In the genomic region with DNA sequence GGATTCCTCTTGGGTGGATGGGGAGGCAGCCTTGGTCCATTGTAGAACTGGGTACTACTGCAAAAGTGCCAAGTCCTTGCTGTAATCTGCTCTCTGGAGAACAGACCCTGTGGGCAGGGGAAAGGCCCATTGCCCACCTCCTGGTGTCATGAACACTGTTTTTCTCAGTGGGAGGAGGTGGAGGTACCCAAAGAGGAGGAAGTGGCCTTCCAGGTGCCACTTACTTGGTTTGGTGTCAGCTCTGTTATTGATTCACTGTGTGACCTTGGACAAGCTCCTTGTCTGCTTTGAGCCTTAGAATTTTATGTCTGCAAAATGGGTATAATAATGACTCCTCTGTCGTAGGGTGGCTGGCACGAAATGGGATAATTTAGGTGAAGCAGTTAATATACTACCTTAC, we compare ENCODE assay signal across 16 cellular contexts. TPM values are rescaled to one million over a fixed set of nuclear protein-coding genes. Genes with fewer than 3 reads are reported as not detected.
DNase-seq lines count a peak whose midpoint lies in the region; ATAC-seq and TF ChIP-seq lines count a peak whose summit lies in the region.
"Had no signal": no experiment of that assay in that cellular context is flagged by ENCODE, and none has a peak within 500 bp of the region (broad histone marks: within the 10 kb centered on the region; RNA-seq: fewer than 3 reads in every experiment).

No MANE protein-coding gene starts in this region.

- H3K27ac Mint-ChIP-seq in immature natural killer cell, result peak overlapping the region; percentile 86 to 97 (median 95)
- H3K27ac Mint-ChIP-seq: H9 had no signal

- intact Hi-C loops in spleen (cut with DNase I; ENCODE audit: low total_unique reads), result no loop called here

- peaks cover 0 to 54% (median 0%) of the 10 kb centered on the region in 11 experiments; a peak in 5 of 22 replicates for H4K20me1 ChIP-seq in BLaER1 treated with 17β-estradiol and CSF1 and Interleukin-3, amounts not matched to agents 10 nM and 100 nM
- H4K20me1 ChIP-seq in OCI-LY1 (ENCODE audit: insufficient read depth, low read length), result no peaks in the 10 kb centered on the region

- peaks cover 87 to 96% of the 10 kb centered on the region in 2 donors for H3K4me1 Mint-ChIP-seq in immature natural killer cell

- peaks cover 0 to 11% (median 3%) of the 10 kb centered on the region in 3 donors for H3K36me3 Mint-ChIP-seq in immature natural killer cell

- peaks cover 74% of the 10 kb centered on the region for H3K79me2 ChIP-seq in OCI-LY1 (ENCODE audit: insufficient read depth, low read length)

- no peaks in the 10 kb centered on the region for H3K9me2 ChIP-seq in OCI-LY1 (ENCODE audit: low read depth, low read length)

- H3K4me1 ChIP-seq in BLaER1 treated with 17β-estradiol and CSF1 and Interleukin-3, amounts not matched to agents 10 nM and 100 nM, result peaks cover 97 to 100% (median 99%) of the 10 kb centered on the region in 10 experiments
- H3K4me1 ChIP-seq in OCI-LY1 (ENCODE audit: insufficient read depth, low read length, severe bottlenecking) (peaks cover 98% of the 10 kb centered on the region), spleen (peaks cover 54 to 100% (median 93%) of the 10 kb centered on the region in 6 donors), SJCRH30 (no peaks in the 10 kb centered on the region)
- H3K4me1 ChIP-seq: A549 had no signal

- no peaks in the 10 kb centered on the region for H3K27me3 ChIP-seq in BLaER1 treated with 17β-estradiol and CSF1 and Interleukin-3, amounts not matched to agents 10 nM and 100 nM
- H3K27me3 ChIP-seq in OCI-LY1 (ENCODE audit: insufficient read depth, low read length) (no peaks in the 10 kb centered on the region), spleen (replicated peaks in 1 of 7) (no peaks in the 10 kb centered on the region), SJCRH30 (no peaks in the 10 kb centered on the region)

- peak overlapping the region; percentile 53 to 99 (median 96) for H3K4me2 ChIP-seq in BLaER1 treated with 17β-estradiol and CSF1 and Interleukin-3, amounts not matched to agents 10 nM and 100 nM
- H3K4me2 ChIP-seq in OCI-LY1 (ENCODE audit: low read length), result peak overlapping the region; percentile 37; the same call in 1 of the 2 replicates
- H3K4me2 ChIP-seq: A549 had no signal

- no peak overlapping the region for H2AFZ ChIP-seq in OCI-LY1 (ENCODE audit: low read length)

- H3K4me3 ChIP-seq in BLaER1 treated with 17β-estradiol and CSF1 and Interleukin-3, amounts not matched to agents 10 nM and 100 nM, result no peak overlapping the region
- no peak overlapping the region for H3K4me3 ChIP-seq in OCI-LY1 (ENCODE audit: low read depth, low read length, poor library complexity, severe bottlenecking)
- H3K4me3 ChIP-seq in spleen, result no peak overlapping the region
- H3K4me3 ChIP-seq in SJCRH30, result no peak overlapping the region
- H3K4me3 ChIP-seq: A549 had no signal

- 0 out of 2 replicates have a peak, but pooled peaks cover 5% of the 10 kb centered on the region for H3F3A ChIP-seq in OCI-LY1 (ENCODE audit: insufficient read depth, low read length)

- H3K4me3 Mint-ChIP-seq in immature natural killer cell, result peak overlapping the region; percentile 71 to 82 (median 75)
- H3K4me3 Mint-ChIP-seq: H9 had no signal

- peaks cover 0 to 3% (median 0%) of the 10 kb centered on the region in 11 experiments; a peak in 1 of 22 replicates for H3K9me3 ChIP-seq in BLaER1 treated with 17β-estradiol and CSF1 and Interleukin-3, amounts not matched to agents 10 nM and 100 nM (replicated peaks in 1 of 11)
- H3K9me3 ChIP-seq in OCI-LY1 (ENCODE audit: low read length) (no peaks in the 10 kb centered on the region), spleen (no peaks in the 10 kb centered on the region), SJCRH30 (replicated peaks) (no peaks in the 10 kb centered on the region)
- H3K9me3 ChIP-seq: A549 had no signal

- 81 to 89% (median 88%) methylated on average over 2 of the region's 2 CpGs for WGBS in spleen, 5 donors

- H3K27me3 Mint-ChIP-seq in immature natural killer cell (ENCODE audit: low read depth in 3 of 3), result peaks cover 4 to 12% (median 7%) of the 10 kb centered on the region in 3 donors

- H3K27ac ChIP-seq in BLaER1 treated with 17β-estradiol and CSF1 and Interleukin-3, amounts not matched to agents 10 nM and 100 nM, result peak overlapping the region in 9 of 11 experiments; percentile 95 to 99 (median 98); a peak in 17 of 22 replicates
- peak overlapping the region; percentile 99 for H3K27ac ChIP-seq in OCI-LY1 (ENCODE audit: low read depth, low read length, poor library complexity, severe bottlenecking)
- peak overlapping the region in 6 of 8 donors; percentile 40 to 95 (median 92) for H3K27ac ChIP-seq in spleen
- H3K27ac ChIP-seq in SJCRH30, result no peak overlapping the region
- H3K27ac ChIP-seq: A549 had no signal

- H3K36me3 ChIP-seq in BLaER1 treated with 17β-estradiol and CSF1 and Interleukin-3, amounts not matched to agents 10 nM and 100 nM, result peaks cover 0 to 10% (median 0%) of the 10 kb centered on the region in 11 experiments; a peak in 2 of 22 replicates
- H3K36me3 ChIP-seq in OCI-LY1 (ENCODE audit: insufficient read depth, low read length) (peaks cover 75% of the 10 kb centered on the region; the same call in 1 of the 2 replicates), spleen (no peaks in the 10 kb centered on the region), SJCRH30 (no peaks in the 10 kb centered on the region)

- H3K9me3 Mint-ChIP-seq in immature natural killer cell, result no peaks in the 10 kb centered on the region
- H3K9me3 Mint-ChIP-seq: H9 had no signal

- DNase-seq in immature natural killer cell (peak; percentile 61 to 68 (median 64)), spleen (no peak), SJCRH30 (no peak), COLO829 (ENCODE audit: low spot score) (no peak)
- DNase-seq: C1 segment of cervical spinal cord, COR-L47, DMS 273 treated with DMSO at 0.1 percent for 48 hours, DND-41, H9, NCI-H1092 treated with DMSO at 0.1 percent for 48 hours, NCI-H2081 treated with DMSO at 0.1 percent for 48 hours, NCI-H774 had no signal

- no peak for ATAC-seq in HG03354 (IDR thresholded peaks at IDR 0.05; ENCODE audit: poor library complexity, severe bottlenecking, unreplicated experiment)
- ATAC-seq: A549 had no signal

- peak overlapping the region in 7 of 11 experiments; percentile 7 to 87 (median 31); a peak in 5 of 22 replicates for H3K9ac ChIP-seq in BLaER1 treated with 17β-estradiol and CSF1 and Interleukin-3, amounts not matched to agents 10 nM and 100 nM
- H3K9ac ChIP-seq in OCI-LY1 (ENCODE audit: low read length), result peak overlapping the region; percentile 65; the same call in 1 of the 2 replicates

- no peak for TF ChIP-seq CTCF in OCI-LY1 (IDR thresholded peaks at IDR 0.05; ENCODE audit: low read length)
- no peak for TF ChIP-seq CTCF in spleen (IDR thresholded peaks at IDR 0.05 in 8 of 11, conservative IDR thresholded peaks at IDR 0.05 in 3 of 11)

- no peak for TF ChIP-seq POLR2A in spleen (IDR thresholded peaks at IDR 0.05)

RNA-seq across cellular contexts. Expression of gene PLCG2, which starts 55.8 kb away (rescaled TPM):
- polyA plus RNA-seq in immature natural killer cell, result 10 to 100 TPM; 24.4 to 91.6 (median 46.4) TPM
- total RNA-seq in spleen, result 100 to 1,000 TPM; 111 to 277 (median 161) TPM
- 10 to 100 TPM; 57.1 to 83.2 (median 61.9) TPM for polyA plus RNA-seq in spleen
- 0.45 and 0.68 TPM in 2 replicates for total RNA-seq in SJCRH30 (2014; rRNA removed; shearing (Covaris generic))

Comparison
In these comparisons a context has a peak if more than half of its experiments do, and no peak if none do; other contexts are left out.
1. DNase-seq: peak in immature natural killer cell (3 of 3); none in spleen (single experiment), SJCRH30 (0 of 2) and COLO829 (single experiment).
2. RNA of gene PLCG2, which starts 55.8 kb away (total RNA-seq): 111 to 277 TPM in spleen; 0.45 to 0.68 TPM in SJCRH30; every median in the first group is over 10 times any median in the second.